ENCODE assay signal across 11 cellular contexts in genomic region chrX:119218198-119218597, GRCh38. TPM values are rescaled to one million over a fixed set of nuclear protein-coding genes. Genes with fewer than 3 reads are reported as not detected.
DNase-seq lines count a peak whose midpoint lies in the region; ATAC-seq and TF ChIP-seq lines count a peak whose summit lies in the region.
"Had no signal": no experiment of that assay in that cellular context is flagged by ENCODE, and none has a peak within 500 bp of the region (broad histone marks: within the 10 kb centered on the region; RNA-seq: fewer than 3 reads in every experiment).

No MANE protein-coding gene starts in this region.

- CTCF ChIA-PET in BJ (lab: Yijun Ruan, JAX), result interaction anchor here (0.6 to 2.2 kb wide), 7 partner anchors 10 to 218 kb away, joined by 3 to 9 read pairs (median 4); no protein-coding TSS in a partner anchor
- CTCF ChIA-PET in HEK293T (lab: Yijun Ruan, JAX), result interaction anchor here (0.6 to 1.1 kb wide), 3 partner anchors 380 to 962 kb away, joined by 4 to 9 read pairs (median 4); no protein-coding TSS in a partner anchor

- no peak for DNase-seq in BJ (ENCODE audit: low read depth)
- DNase-seq in HEK293T (ENCODE audit: extremely low spot score), result peak; percentile 41
- no peak for DNase-seq in astrocyte of the spinal cord (ENCODE audit: low read depth, low spot score)
- DNase-seq in lung (ENCODE audit: low spot score), result no peak
- no peak for DNase-seq in NK-92 treated with Interleukin-12 subunit alpha and Interleukin-12 subunit beta, amount 100 ng/mL, for 24 hours (lab: John Stamatoyannopoulos, UW)
- no peak for DNase-seq in spleen
- DNase-seq: effector CD8-positive, alpha-beta T cell; sigmoid colon; WERI-Rb-1 had no signal

- H3K9me3 ChIP-seq in lung (ENCODE audit: control insufficient read depth in 2 of 2, insufficient read depth in 1 of 2, low read length in 1 of 2) (peaks cover 0 to 2% of the 10 kb centered on the region in 2 donors), spleen (no peaks in the 10 kb centered on the region)
- H3K9me3 ChIP-seq: sigmoid colon had no signal

- no peaks in the 10 kb centered on the region for H3K36me3 ChIP-seq in BJ (ENCODE audit: control insufficient read depth, insufficient read depth, low read length)
- H3K36me3 ChIP-seq in lung (ENCODE audit: control insufficient read depth in 2 of 2, insufficient read depth in 2 of 2, low read length in 2 of 2), result no peaks in the 10 kb centered on the region
- no peaks in the 10 kb centered on the region for H3K36me3 ChIP-seq in spleen
- H3K36me3 ChIP-seq: sigmoid colon, WERI-Rb-1 had no signal

- no peak for TF ChIP-seq POLR2A in spleen (IDR thresholded peaks at IDR 0.05)

- WGBS in lung, 2 donors, result 33 to 41% methylated on average over 4 of the region's 4 CpGs
- WGBS in spleen, 5 donors, result 42 to 49% (median 46%) methylated on average over 4 of the region's 4 CpGs

- intact Hi-C loops in spleen (cut with DNase I; ENCODE audit: low total_unique reads), result no loop called here

- POLR2A ChIA-PET in BJ (lab: Charles Lee), result no interaction called here
- POLR2A ChIA-PET in HEK293T (lab: Yijun Ruan, JAX), result no interaction called here

- TF ChIP-seq CTCF in BJ (IDR thresholded peaks at IDR 0.05; ENCODE audit: insufficient read depth, low read depth, low read length), result peak; percentile 38
- peak; percentile 46 for TF ChIP-seq CTCF in astrocyte of the spinal cord (IDR thresholded peaks at IDR 0.05; ENCODE audit: low read depth, low read length)
- no peak for TF ChIP-seq CTCF in lung (IDR thresholded peaks at IDR 0.05; ENCODE audit: control extremely low read depth, extremely low read depth)
- TF ChIP-seq CTCF in spleen (IDR thresholded peaks at IDR 0.05 in 8 of 11, conservative IDR thresholded peaks at IDR 0.05 in 3 of 11), result peak in 5 of 11 experiments; percentile 17 to 40 (median 33)

- in situ Hi-C loops in astrocyte of the spinal cord (cut with HindIII; ENCODE audit: low sequenced_read_pairs), result no loop called here

- H3K27ac ChIP-seq in lung (ENCODE audit: low read depth in 1 of 2, low read length in 1 of 2), result no peak overlapping the region
- H3K27ac ChIP-seq in spleen, result no peak overlapping the region
- H3K27ac ChIP-seq: sigmoid colon, WERI-Rb-1 had no signal

- ATAC-seq in lung (ENCODE audit: insufficient read depth, low FRiP score), result peak; percentile 27
- ATAC-seq in GM19023 (IDR thresholded peaks at IDR 0.05; ENCODE audit: unreplicated experiment), result no peak
- ATAC-seq in GM21381 (IDR thresholded peaks at IDR 0.05; ENCODE audit: unreplicated experiment), result no peak

- H3K4me1 ChIP-seq in lung (ENCODE audit: control insufficient read depth in 2 of 2, insufficient read depth in 2 of 2, low read length in 2 of 2), result no peaks in the 10 kb centered on the region
- H3K4me1 ChIP-seq in spleen, result no peaks in the 10 kb centered on the region
- H3K4me1 ChIP-seq: sigmoid colon had no signal

- H3K4me3 ChIP-seq in BJ (ENCODE audit: low read depth, low read length) (no peak overlapping the region), astrocyte of the spinal cord (ENCODE audit: low read depth, low read length) (no peak overlapping the region), lung (no peak overlapping the region), spleen (no peak overlapping the region)
- H3K4me3 ChIP-seq: sigmoid colon had no signal

- H3K27me3 ChIP-seq in BJ (ENCODE audit: control insufficient read depth, insufficient read depth, low read length) (peaks cover 5% of the 10 kb centered on the region), lung (ENCODE audit: control insufficient read depth, insufficient read depth) (no peaks in the 10 kb centered on the region), spleen (replicated peaks in 1 of 7) (peaks cover 0 to 5% (median 0%) of the 10 kb centered on the region in 7 donors)
- H3K27me3 ChIP-seq: sigmoid colon had no signal

TF ChIP-seq in HEK293T, 16 proteins besides CTCF, POLR2A, EP300 and RAD21:
- TF ChIP-seq HDGF (IDR thresholded peaks at IDR 0.05; ENCODE audit: borderline replicate concordance) (no peak), FOXA1 (IDR thresholded peaks at IDR 0.05) (no peak), SUZ12 (IDR thresholded peaks at IDR 0.05) (no peak), ELF4 (IDR thresholded peaks at IDR 0.05) (no peak), SP1 (IDR thresholded peaks at IDR 0.05) (no peak), L3MBTL2 (conservative IDR thresholded peaks at IDR 0.05) (no peak), FOXK2 (IDR thresholded peaks at IDR 0.05) (no peak), CTBP1 (IDR thresholded peaks at IDR 0.05; ENCODE audit: borderline replicate concordance) (no peak), ZNF384 (IDR thresholded peaks at IDR 0.05) (no peak), BHLHE40 (IDR thresholded peaks at IDR 0.05; ENCODE audit: borderline replicate concordance) (no peak), ARNT (IDR thresholded peaks at IDR 0.05) (no peak), TARDBP (IDR thresholded peaks at IDR 0.05) (no peak), LEF1 (IDR thresholded peaks at IDR 0.05; ENCODE audit: borderline replicate concordance) (no peak), NFRKB (IDR thresholded peaks at IDR 0.05) (no peak), PKNOX1 (IDR thresholded peaks at IDR 0.05) (no peak), FOXM1 (IDR thresholded peaks at IDR 0.05; ENCODE audit: borderline replicate concordance) (no peak)

RNA-seq across cellular contexts. Expression of gene PGRMC1, which starts 17.9 kb away (rescaled TPM):
- 99.1 and 169 TPM in 2 replicates for polyA plus RNA-seq in BJ (2011; rRNA removed)
- 29.0 and 40.3 TPM in 2 replicates for polyA minus RNA-seq in BJ (2011; rRNA and poly(A)+ RNA removed)
- 100 to 1,000 TPM in 1 of 2 donors, 10 to 100 TPM in 1; 84.7 to 142 TPM for total RNA-seq in lung
- polyA plus RNA-seq in lung, result 10 to 100 TPM; 59.1 to 73.3 TPM
- total RNA-seq in spleen, result 10 to 100 TPM; 34.1 to 60.1 (median 39.2) TPM
- 10 to 100 TPM; 13.6 to 25.7 (median 25.4) TPM for polyA plus RNA-seq in spleen
